In genomic region chr4:173917255-173917960, GRCh38 we compare ENCODE assay signal across 11 cellular contexts.
DNase-seq lines count a peak whose midpoint lies in the region; FAIRE-seq and TF ChIP-seq lines count a peak whose summit lies in the region.
"Had no signal": no experiment of that assay in that cellular context is flagged by ENCODE, and none has a peak within 500 bp of the region (broad histone marks: within the 10 kb centered on the region; RNA-seq: fewer than 3 reads in every experiment).

No MANE protein-coding gene starts in this region.

- H3K4me3 ChIP-seq in NT2/D1 (ENCODE audit: insufficient read length, low read depth) = no peak overlapping the region
- no peak overlapping the region for H3K4me3 ChIP-seq in epithelial cell of esophagus (ENCODE audit: low read length)
- H3K4me3 ChIP-seq: prostate gland had no signal

- no peak overlapping the region for H3K27ac Mint-ChIP-seq in progenitor cell of endocrine pancreas

- H3K9me3 ChIP-seq in NT2/D1 (ENCODE audit: insufficient read depth, low read length) = no peaks in the 10 kb centered on the region
- H3K9me3 ChIP-seq: prostate gland had no signal

- no peaks in the 10 kb centered on the region for H3K36me3 Mint-ChIP-seq in progenitor cell of endocrine pancreas (ENCODE audit: insufficient read depth)

- H3K9me3 Mint-ChIP-seq in progenitor cell of endocrine pancreas (ENCODE audit: low read depth) = no peaks in the 10 kb centered on the region

- no peaks in the 10 kb centered on the region for H3K27me3 ChIP-seq in NT2/D1 (ENCODE audit: insufficient read depth, insufficient read length)

- no peaks in the 10 kb centered on the region for H3K36me3 ChIP-seq in NT2/D1 (ENCODE audit: insufficient read depth, insufficient read length, low read length)
- H3K36me3 ChIP-seq: prostate gland had no signal

- no peak overlapping the region for H3K4me3 Mint-ChIP-seq in progenitor cell of endocrine pancreas (ENCODE audit: low read depth)

- TF ChIP-seq CTCF in epithelial cell of esophagus (IDR thresholded peaks at IDR 0.05; ENCODE audit: insufficient read depth, low read depth, low read length, missing control alignments) (no peak), progenitor cell of endocrine pancreas (IDR thresholded peaks at IDR 0.05; ENCODE audit: unreplicated experiment) (no peak)

- H3K27me3 Mint-ChIP-seq in progenitor cell of endocrine pancreas = peaks cover 28% of the 10 kb centered on the region

- DNase-seq in NT2/D1 (ENCODE audit: low read depth, low spot score) (peak; percentile 6), epithelial cell of esophagus (ENCODE audit: low read depth) (peak; percentile 68), medulla oblongata (ENCODE audit: extremely low spot score) (peak; percentile 18), urothelium cell line (ENCODE audit: low spot score) (peak; percentile 15), EL (no peak), progenitor cell of endocrine pancreas (ENCODE audit: low spot score, unreplicated experiment) (no peak)
- DNase-seq in stimulated activated CD8-positive, alpha-beta memory T cell treated with anti-CD3 and anti-CD28 coated beads, Interleukin-4, amount 100 ng/mL, for 48 hours = no peak
- DNase-seq: NCI-H2029, PC-3, T1000 had no signal

- no peaks in the 10 kb centered on the region for H3K4me1 ChIP-seq in NT2/D1 (ENCODE audit: insufficient read depth, insufficient read length)
- H3K4me1 ChIP-seq: prostate gland had no signal

- H3K4me1 Mint-ChIP-seq in progenitor cell of endocrine pancreas (ENCODE audit: low read depth) = peaks cover 5% of the 10 kb centered on the region

- H3K9ac ChIP-seq in NT2/D1 (ENCODE audit: insufficient read length, low read depth) = no peak overlapping the region

- no peak for FAIRE-seq in urothelium cell line (lab: Jason Lieb, UNC)

Comparison
In these comparisons a context has a peak if more than half of its experiments do, and no peak if none do; other contexts are left out.
1. DNase-seq: peak in NT2/D1 (single experiment), epithelial cell of esophagus (single experiment), medulla oblongata (single experiment) and urothelium cell line (single experiment); none in EL (single experiment), stimulated activated CD8-positive, alpha-beta memory T cell treated with anti-CD3 and anti-CD28 coated beads, Interleukin-4, amount 100 ng/mL, for 48 hours (single experiment) and progenitor cell of endocrine pancreas (single experiment).